In the genomic region with DNA sequence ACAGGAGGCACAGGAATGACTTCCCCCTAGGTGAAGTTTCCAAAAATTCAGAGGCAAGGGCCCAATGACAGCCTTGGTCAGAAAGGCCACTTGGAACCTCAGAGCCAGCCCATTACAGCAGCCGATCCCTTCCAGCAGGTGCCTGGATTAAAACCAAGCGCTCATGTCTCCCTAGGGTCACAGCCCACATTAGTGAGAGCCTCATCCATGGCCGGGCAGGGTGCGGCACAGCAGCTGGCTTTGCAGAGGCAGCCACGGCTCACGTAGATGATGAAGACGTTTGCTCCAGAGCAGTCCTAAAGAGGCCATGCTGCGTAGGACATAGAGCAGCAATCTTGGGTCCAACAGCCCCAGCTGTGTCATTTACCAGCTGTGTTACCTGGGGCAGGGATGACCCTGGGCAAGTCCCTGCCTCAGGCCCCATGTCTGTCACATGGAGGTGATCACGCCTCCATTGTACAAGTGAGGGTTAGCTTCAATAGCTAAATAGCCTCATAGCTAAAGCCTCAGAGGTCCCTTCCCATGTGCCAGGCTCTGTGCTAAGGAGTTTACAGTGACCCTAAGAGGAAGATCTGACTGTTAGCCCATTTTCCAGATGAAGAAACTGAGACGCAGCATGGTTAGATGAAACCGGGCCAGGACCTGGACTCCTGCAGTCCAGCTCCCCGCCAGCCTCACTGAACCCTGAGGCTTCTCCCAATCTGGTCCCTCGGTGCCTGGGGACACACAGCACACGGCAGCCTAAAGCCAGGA, we compare ENCODE assay signal across 12 cellular contexts. TPM values are rescaled to one million over a fixed set of nuclear protein-coding genes. Genes with fewer than 3 reads are reported as not detected.
DNase-seq lines count a peak whose midpoint lies in the region; ATAC-seq and TF ChIP-seq lines count a peak whose summit lies in the region.
"Had no signal": no experiment of that assay in that cellular context is flagged by ENCODE, and none has a peak within 500 bp of the region (broad histone marks: within the 10 kb centered on the region; RNA-seq: fewer than 3 reads in every experiment).

No MANE protein-coding gene starts in this region.

- no peaks in the 10 kb centered on the region for H3K36me3 ChIP-seq in left ventricle myocardium inferior

- intact Hi-C loops in left ventricle myocardium inferior (cut with micrococcal nuclease): no loop called here
- intact Hi-C loops in left cardiac atrium (cut with DNase I): no loop called here
- intact Hi-C loops in dorsolateral prefrontal cortex (cut with DNase I): loop anchor here in 1 of 2 donors (5.0 kb wide), 1 partner anchor 75 kb away; no protein-coding TSS in a partner anchor

- DNase-seq in left ventricle myocardium inferior (no peak), left cardiac atrium (no peak), dorsolateral prefrontal cortex (no peak), myocyte (ENCODE audit: low read depth) (peak; percentile 97), GM13977 (ENCODE audit: low spot score) (no peak), T-helper 9 cell (no peak), left lobe of liver (ENCODE audit: low spot score) (no peak)
- DNase-seq in stimulated activated CD4-positive, alpha-beta T cell treated with anti-CD3 and anti-CD28 coated beads, Interleukin-4, amount 100 ng/mL, for 1 hour: no peak
- DNase-seq: activated naive CD4-positive, alpha-beta T cell treated with anti-CD3 and anti-CD28 coated beads for 36 hours; erythroblast; NCI-H146; NCI-H526 had no signal

- in situ Hi-C loops in GM13977 (cut with MboI; ENCODE audit: low pct_unique_long_range_greater_than_20kb, low sequenced_read_pairs, unreplicated experiment): loop anchor here (10.0 kb wide), 1 partner anchor 162 kb away; no protein-coding TSS in a partner anchor

- H3K9me3 ChIP-seq in left ventricle myocardium inferior (replicated peaks): no peaks in the 10 kb centered on the region

- ATAC-seq in left cardiac atrium (no peak), left lobe of liver (no peak)

- TF ChIP-seq CTCF in left ventricle myocardium inferior (IDR thresholded peaks at IDR 0.05; ENCODE audit: borderline replicate concordance) (no peak), dorsolateral prefrontal cortex (IDR thresholded peaks at IDR 0.05 in 54 of 56, conservative IDR thresholded peaks at IDR 0.05 in 2 of 56; ENCODE audit: low read depth in 1 of 56, partially characterized antibody in 56 of 56) (no peak), GM13977 (IDR thresholded peaks at IDR 0.05; ENCODE audit: extremely low read depth, insufficient read depth, missing control alignments) (no peak)

- no peaks in the 10 kb centered on the region for H3K27me3 ChIP-seq in left ventricle myocardium inferior (ENCODE audit: low read depth)
- H3K27me3 ChIP-seq in dorsolateral prefrontal cortex: no peaks in the 10 kb centered on the region

- H3K27ac ChIP-seq in left ventricle myocardium inferior (replicated peaks): peak overlapping the region; percentile 90
- peak overlapping the region in 34 of 59 donors; percentile 8 to 78 (median 40) for H3K27ac ChIP-seq in dorsolateral prefrontal cortex

- H3K4me3 ChIP-seq in left ventricle myocardium inferior (peak overlapping the region; percentile 24), dorsolateral prefrontal cortex (peak overlapping the region in 3 of 59 donors; percentile 5 to 26 (median 14))

- H3K4me1 ChIP-seq in left ventricle myocardium inferior: peaks cover 78% of the 10 kb centered on the region

RNA-seq across cellular contexts. Expression of a gene that starts 39.2 kb away (rescaled TPM):
- 8.7 TPM for total RNA-seq in left ventricle myocardium inferior
- 10 to 100 TPM; 28.7 to 32.6 TPM for total RNA-seq in left cardiac atrium
- 100 to 1,000 TPM in 3 of 120 experiments, 10 to 100 TPM in 117; 31.2 to 112 (median 51.6) TPM for total RNA-seq in dorsolateral prefrontal cortex
- total RNA-seq in myocyte: 65.6 and 84.7 TPM in 2 replicates
- 124 TPM for polyA plus RNA-seq in myocyte (2012)
- 84.5 TPM for total RNA-seq in left lobe of liver
